Comparison of ENCODE assay signal across 2 cellular contexts in the genomic region with DNA sequence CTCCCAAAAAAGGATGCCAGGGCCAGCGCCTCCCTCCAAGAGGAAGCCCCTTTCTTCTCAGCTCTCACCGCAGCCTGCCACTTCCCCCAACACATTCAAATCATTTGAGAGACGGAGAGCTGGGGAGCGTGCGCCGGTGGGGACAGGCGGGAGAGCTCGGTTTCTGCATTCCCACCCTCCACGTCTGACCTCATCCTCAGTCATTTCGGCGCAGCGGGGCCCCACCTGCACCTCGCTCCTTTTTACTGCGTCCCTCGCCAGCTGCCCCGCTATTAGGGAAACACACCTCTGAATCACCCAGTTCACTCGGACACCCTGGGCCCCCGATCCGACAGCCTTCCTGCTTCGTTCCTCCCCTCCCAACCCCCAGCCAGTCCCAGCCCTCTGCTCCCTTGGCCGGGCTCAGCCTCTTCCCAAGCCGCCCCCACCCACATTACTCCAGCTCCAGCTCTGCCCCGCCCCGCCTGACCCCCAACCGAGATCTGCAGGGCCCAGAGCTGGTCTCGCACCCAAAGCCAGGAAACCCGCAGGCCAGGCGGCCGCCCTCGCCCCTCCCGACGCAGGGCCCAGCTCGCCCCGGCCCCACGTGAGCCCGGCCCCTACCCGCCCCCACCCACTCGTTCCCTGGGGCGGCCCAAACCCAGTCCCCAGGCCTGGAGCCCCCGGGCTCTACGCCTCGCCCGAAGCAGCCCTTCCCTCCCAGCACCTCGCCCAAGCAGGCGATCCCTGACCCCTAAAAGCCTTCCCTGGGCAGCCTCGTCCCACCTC.
TF ChIP-seq lines count a peak whose summit lies in the region.

No MANE protein-coding gene starts in this region.

TF ChIP-seq in HCT116, 20 proteins besides CTCF, POLR2A, EP300 and RAD21:
- TF ChIP-seq SP1 (IDR thresholded peaks at IDR 0.05; ENCODE audit: low read depth), result no peak
- TF ChIP-seq YY1 (IDR thresholded peaks at IDR 0.05; ENCODE audit: extremely low read depth, insufficient replicate concordance, low read depth, low read length), result no peak
- TF ChIP-seq POLR2AphosphoS5 (IDR thresholded peaks at IDR 0.05; ENCODE audit: low read depth, low read length), result peak; percentile 31
- peak; percentile 52; the same call in 1 of the 2 replicates for TF ChIP-seq ZFX (IDR thresholded peaks at IDR 0.05)
- TF ChIP-seq EGR1 (IDR thresholded peaks at IDR 0.05; ENCODE audit: low read depth), result no peak
- TF ChIP-seq, protein P1, sequence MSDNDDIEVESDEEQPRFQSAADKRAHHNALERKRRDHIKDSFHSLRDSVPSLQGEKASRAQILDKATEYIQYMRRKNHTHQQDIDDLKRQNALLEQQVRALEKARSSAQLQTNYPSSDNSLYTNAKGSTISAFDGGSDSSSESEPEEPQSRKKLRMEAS (IDR thresholded peaks at IDR 0.05), result peak; percentile 61

TF ChIP-seq in HepG2, 621 proteins besides CTCF, POLR2A, EP300 and RAD21 (continues in another document):
- no peak for TF ChIP-seq TCF7L2 (IDR thresholded peaks at IDR 0.05; ENCODE audit: low read depth, low read length)
- TF ChIP-seq ATRX (CRISPR knock-in tag; IDR thresholded peaks at IDR 0.05; ENCODE audit: borderline replicate concordance), result no peak
- TF ChIP-seq SNAI1 (CRISPR knock-in tag; IDR thresholded peaks at IDR 0.05; ENCODE audit: borderline replicate concordance), result no peak
- TF ChIP-seq, protein P2, sequence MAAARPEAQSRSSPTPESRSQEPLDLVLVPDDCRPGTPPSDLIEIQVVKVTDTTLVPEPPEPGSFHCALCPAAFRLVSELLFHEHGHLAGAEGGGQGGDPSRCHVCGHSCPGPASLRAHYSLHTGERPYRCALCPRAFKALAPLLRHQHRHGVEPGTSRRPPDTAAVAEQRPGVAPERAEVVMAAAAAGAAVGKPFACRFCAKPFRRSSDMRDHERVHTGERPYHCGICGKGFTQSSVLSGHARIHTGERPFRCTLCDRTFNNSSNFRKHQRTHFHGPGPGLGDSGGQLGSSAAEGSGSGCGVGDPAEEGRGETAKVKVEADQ (CRISPR knock-in tag; IDR thresholded peaks at IDR 0.05; ENCODE audit: borderline replicate concordance), result no peak
- no peak for TF ChIP-seq ZFP41 (CRISPR knock-in tag; IDR thresholded peaks at IDR 0.05; ENCODE audit: borderline replicate concordance)
- TF ChIP-seq NR2C2 (CRISPR knock-in tag; IDR thresholded peaks at IDR 0.05; ENCODE audit: borderline replicate concordance), result no peak
- no peak for TF ChIP-seq SKI (IDR thresholded peaks at IDR 0.05; ENCODE audit: partially characterized antibody)
- TF ChIP-seq, protein P3, sequence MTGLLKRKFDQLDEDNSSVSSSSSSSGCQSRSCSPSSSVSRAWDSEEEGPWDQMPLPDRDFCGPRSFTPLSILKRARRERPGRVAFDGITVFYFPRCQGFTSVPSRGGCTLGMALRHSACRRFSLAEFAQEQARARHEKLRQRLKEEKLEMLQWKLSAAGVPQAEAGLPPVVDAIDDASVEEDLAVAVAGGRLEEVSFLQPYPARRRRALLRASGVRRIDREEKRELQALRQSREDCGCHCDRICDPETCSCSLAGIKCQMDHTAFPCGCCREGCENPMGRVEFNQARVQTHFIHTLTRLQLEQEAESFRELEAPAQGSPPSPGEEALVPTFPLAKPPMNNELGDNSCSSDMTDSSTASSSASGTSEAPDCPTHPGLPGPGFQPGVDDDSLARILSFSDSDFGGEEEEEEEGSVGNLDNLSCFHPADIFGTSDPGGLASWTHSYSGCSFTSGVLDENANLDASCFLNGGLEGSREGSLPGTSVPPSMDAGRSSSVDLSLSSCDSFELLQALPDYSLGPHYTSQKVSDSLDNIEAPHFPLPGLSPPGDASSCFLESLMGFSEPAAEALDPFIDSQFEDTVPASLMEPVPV (CRISPR knock-in tag; IDR thresholded peaks at IDR 0.05), result no peak
- TF ChIP-seq ZNF788 (CRISPR knock-in tag; IDR thresholded peaks at IDR 0.05; ENCODE audit: borderline replicate concordance), result no peak
- TF ChIP-seq ZNF878 (CRISPR knock-in tag; IDR thresholded peaks at IDR 0.05), result no peak
- no peak for TF ChIP-seq FOSL1 (CRISPR knock-in tag; IDR thresholded peaks at IDR 0.05; ENCODE audit: borderline replicate concordance)
- TF ChIP-seq ZNF747 (CRISPR knock-in tag; IDR thresholded peaks at IDR 0.05; ENCODE audit: borderline replicate concordance), result no peak
- no peak for TF ChIP-seq ZNF224 (CRISPR knock-in tag; IDR thresholded peaks at IDR 0.05)
- TF ChIP-seq ZNF777 (CRISPR knock-in tag; IDR thresholded peaks at IDR 0.05), result no peak
- no peak for TF ChIP-seq ZNF644 (CRISPR knock-in tag; IDR thresholded peaks at IDR 0.05; ENCODE audit: low read depth)
- no peak for TF ChIP-seq ELF1 (CRISPR knock-in tag; IDR thresholded peaks at IDR 0.05)
- TF ChIP-seq, protein P4, sequence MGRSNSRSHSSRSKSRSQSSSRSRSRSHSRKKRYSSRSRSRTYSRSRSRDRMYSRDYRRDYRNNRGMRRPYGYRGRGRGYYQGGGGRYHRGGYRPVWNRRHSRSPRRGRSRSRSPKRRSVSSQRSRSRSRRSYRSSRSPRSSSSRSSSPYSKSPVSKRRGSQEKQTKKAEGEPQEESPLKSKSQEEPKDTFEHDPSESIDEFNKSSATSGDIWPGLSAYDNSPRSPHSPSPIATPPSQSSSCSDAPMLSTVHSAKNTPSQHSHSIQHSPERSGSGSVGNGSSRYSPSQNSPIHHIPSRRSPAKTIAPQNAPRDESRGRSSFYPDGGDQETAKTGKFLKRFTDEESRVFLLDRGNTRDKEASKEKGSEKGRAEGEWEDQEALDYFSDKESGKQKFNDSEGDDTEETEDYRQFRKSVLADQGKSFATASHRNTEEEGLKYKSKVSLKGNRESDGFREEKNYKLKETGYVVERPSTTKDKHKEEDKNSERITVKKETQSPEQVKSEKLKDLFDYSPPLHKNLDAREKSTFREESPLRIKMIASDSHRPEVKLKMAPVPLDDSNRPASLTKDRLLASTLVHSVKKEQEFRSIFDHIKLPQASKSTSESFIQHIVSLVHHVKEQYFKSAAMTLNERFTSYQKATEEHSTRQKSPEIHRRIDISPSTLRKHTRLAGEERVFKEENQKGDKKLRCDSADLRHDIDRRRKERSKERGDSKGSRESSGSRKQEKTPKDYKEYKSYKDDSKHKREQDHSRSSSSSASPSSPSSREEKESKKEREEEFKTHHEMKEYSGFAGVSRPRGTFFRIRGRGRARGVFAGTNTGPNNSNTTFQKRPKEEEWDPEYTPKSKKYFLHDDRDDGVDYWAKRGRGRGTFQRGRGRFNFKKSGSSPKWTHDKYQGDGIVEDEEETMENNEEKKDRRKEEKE (IDR thresholded peaks at IDR 0.05), result no peak
- TF ChIP-seq, protein P5, sequence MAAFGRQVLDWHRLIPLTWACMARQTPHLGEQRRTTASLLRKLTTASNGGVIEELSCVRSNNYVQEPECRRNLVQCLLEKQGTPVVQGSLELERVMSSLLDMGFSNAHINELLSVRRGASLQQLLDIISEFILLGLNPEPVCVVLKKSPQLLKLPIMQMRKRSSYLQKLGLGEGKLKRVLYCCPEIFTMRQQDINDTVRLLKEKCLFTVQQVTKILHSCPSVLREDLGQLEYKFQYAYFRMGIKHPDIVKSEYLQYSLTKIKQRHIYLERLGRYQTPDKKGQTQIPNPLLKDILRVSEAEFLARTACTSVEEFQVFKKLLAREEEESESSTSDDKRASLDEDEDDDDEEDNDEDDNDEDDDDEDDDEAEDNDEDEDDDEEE (CRISPR knock-in tag; IDR thresholded peaks at IDR 0.05), result 0 out of 2 replicates have a peak, but pooled peaks have one; percentile 53
- TF ChIP-seq ZNF598 (CRISPR knock-in tag; IDR thresholded peaks at IDR 0.05; ENCODE audit: borderline replicate concordance), result no peak
- TF ChIP-seq, protein P6, sequence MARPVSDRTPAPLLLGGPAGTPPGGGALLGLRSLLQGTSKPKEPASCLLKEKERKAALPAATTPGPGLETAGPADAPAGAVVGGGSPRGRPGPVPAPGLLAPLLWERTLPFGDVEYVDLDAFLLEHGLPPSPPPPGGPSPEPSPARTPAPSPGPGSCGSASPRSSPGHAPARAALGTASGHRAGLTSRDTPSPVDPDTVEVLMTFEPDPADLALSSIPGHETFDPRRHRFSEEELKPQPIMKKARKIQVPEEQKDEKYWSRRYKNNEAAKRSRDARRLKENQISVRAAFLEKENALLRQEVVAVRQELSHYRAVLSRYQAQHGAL (CRISPR knock-in tag; IDR thresholded peaks at IDR 0.05; ENCODE audit: not compliant biosample characterization), result no peak
- no peak for TF ChIP-seq PAX8 (CRISPR knock-in tag; IDR thresholded peaks at IDR 0.05; ENCODE audit: borderline replicate concordance)
- TF ChIP-seq ZFYVE20 (CRISPR knock-in tag; IDR thresholded peaks at IDR 0.05; ENCODE audit: borderline replicate concordance, low read depth), result no peak
- TF ChIP-seq ZBTB8A (CRISPR knock-in tag; IDR thresholded peaks at IDR 0.05; ENCODE audit: borderline replicate concordance, low read depth), result no peak
- TF ChIP-seq, protein P7, sequence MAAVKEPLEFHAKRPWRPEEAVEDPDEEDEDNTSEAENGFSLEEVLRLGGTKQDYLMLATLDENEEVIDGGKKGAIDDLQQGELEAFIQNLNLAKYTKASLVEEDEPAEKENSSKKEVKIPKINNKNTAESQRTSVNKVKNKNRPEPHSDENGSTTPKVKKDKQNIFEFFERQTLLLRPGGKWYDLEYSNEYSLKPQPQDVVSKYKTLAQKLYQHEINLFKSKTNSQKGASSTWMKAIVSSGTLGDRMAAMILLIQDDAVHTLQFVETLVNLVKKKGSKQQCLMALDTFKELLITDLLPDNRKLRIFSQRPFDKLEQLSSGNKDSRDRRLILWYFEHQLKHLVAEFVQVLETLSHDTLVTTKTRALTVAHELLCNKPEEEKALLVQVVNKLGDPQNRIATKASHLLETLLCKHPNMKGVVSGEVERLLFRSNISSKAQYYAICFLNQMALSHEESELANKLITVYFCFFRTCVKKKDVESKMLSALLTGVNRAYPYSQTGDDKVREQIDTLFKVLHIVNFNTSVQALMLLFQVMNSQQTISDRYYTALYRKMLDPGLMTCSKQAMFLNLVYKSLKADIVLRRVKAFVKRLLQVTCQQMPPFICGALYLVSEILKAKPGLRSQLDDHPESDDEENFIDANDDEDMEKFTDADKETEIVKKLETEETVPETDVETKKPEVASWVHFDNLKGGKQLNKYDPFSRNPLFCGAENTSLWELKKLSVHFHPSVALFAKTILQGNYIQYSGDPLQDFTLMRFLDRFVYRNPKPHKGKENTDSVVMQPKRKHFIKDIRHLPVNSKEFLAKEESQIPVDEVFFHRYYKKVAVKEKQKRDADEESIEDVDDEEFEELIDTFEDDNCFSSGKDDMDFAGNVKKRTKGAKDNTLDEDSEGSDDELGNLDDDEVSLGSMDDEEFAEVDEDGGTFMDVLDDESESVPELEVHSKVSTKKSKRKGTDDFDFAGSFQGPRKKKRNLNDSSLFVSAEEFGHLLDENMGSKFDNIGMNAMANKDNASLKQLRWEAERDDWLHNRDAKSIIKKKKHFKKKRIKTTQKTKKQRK (IDR thresholded peaks at IDR 0.05; ENCODE audit: low read length), result no peak
- TF ChIP-seq, protein P8, sequence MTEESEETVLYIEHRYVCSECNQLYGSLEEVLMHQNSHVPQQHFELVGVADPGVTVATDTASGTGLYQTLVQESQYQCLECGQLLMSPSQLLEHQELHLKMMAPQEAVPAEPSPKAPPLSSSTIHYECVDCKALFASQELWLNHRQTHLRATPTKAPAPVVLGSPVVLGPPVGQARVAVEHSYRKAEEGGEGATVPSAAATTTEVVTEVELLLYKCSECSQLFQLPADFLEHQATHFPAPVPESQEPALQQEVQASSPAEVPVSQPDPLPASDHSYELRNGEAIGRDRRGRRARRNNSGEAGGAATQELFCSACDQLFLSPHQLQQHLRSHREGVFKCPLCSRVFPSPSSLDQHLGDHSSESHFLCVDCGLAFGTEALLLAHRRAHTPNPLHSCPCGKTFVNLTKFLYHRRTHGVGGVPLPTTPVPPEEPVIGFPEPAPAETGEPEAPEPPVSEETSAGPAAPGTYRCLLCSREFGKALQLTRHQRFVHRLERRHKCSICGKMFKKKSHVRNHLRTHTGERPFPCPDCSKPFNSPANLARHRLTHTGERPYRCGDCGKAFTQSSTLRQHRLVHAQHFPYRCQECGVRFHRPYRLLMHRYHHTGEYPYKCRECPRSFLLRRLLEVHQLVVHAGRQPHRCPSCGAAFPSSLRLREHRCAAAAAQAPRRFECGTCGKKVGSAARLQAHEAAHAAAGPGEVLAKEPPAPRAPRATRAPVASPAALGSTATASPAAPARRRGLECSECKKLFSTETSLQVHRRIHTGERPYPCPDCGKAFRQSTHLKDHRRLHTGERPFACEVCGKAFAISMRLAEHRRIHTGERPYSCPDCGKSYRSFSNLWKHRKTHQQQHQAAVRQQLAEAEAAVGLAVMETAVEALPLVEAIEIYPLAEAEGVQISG (CRISPR knock-in tag; IDR thresholded peaks at IDR 0.05), result no peak
- TF ChIP-seq ZBTB3 (CRISPR knock-in tag; IDR thresholded peaks at IDR 0.05; ENCODE audit: borderline replicate concordance, low read depth), result no peak; the same call in 1 of the 2 replicates
- TF ChIP-seq, protein P9, sequence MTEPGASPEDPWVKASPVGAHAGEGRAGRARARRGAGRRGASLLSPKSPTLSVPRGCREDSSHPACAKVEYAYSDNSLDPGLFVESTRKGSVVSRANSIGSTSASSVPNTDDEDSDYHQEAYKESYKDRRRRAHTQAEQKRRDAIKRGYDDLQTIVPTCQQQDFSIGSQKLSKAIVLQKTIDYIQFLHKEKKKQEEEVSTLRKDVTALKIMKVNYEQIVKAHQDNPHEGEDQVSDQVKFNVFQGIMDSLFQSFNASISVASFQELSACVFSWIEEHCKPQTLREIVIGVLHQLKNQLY (CRISPR knock-in tag; IDR thresholded peaks at IDR 0.05), result no peak
- TF ChIP-seq, protein P10, sequence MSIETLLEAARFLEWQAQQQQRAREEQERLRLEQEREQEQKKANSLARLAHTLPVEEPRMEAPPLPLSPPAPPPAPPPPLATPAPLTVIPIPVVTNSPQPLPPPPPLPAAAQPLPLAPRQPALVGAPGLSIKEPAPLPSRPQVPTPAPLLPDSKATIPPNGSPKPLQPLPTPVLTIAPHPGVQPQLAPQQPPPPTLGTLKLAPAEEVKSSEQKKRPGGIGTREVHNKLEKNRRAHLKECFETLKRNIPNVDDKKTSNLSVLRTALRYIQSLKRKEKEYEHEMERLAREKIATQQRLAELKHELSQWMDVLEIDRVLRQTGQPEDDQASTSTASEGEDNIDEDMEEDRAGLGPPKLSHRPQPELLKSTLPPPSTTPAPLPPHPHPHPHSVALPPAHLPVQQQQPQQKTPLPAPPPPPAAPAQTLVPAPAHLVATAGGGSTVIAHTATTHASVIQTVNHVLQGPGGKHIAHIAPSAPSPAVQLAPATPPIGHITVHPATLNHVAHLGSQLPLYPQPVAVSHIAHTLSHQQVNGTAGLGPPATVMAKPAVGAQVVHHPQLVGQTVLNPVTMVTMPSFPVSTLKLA (IDR thresholded peaks at IDR 0.05), result no peak
